Comparison of ENCODE assay signal across 1 cellular context in the genomic region with DNA sequence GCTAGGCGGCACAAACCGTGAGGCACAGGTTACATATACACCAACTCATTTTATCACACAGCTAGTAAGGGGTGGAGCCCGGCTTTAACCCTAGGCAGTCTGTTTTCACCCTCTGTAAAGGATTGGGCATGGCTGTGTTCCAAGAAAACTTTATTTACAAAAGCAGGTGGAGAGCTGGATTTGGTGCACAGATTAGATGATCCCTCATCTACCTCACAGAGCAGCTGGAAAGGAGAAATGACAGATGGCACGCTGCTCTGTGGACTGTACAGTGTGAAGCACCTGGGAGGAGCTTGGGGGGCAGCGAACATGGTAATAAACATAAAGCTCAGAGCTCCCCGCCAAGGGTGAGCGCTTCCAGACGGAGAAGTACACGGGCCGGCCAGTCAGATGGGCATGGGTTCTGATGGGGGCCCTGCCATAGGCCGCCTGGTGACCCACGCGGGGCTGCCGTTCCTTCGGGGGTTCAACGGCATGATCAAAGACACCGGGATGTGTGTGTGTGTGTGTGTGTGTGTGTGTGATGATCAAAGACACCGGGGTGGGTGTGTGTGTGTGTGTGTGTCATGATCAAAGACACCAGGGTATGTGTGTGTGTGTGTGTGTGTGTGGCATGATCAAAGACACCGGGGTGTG.
TF ChIP-seq lines count a peak whose summit lies in the region.

No MANE protein-coding gene starts in this region.

TF ChIP-seq in HepG2, 621 proteins besides CTCF, POLR2A, EP300 and RAD21 (continued from another document and continues in another):
- TF ChIP-seq ZBTB33 (CRISPR knock-in tag; IDR thresholded peaks at IDR 0.05) (no peak), CBFB (CRISPR knock-in tag; IDR thresholded peaks at IDR 0.05) (no peak), ZNF768 (CRISPR knock-in tag; IDR thresholded peaks at IDR 0.05) (no peak), KLF9 (CRISPR knock-in tag; IDR thresholded peaks at IDR 0.05; ENCODE audit: low read depth) (no peak), XRCC5 (optimal IDR thresholded peaks at IDR 0.05; ENCODE audit: low read length) (peak; percentile 61), ZNF577 (CRISPR knock-in tag; IDR thresholded peaks at IDR 0.05; ENCODE audit: borderline replicate concordance, low read depth) (no peak), KIAA2018 (CRISPR knock-in tag; IDR thresholded peaks at IDR 0.05; ENCODE audit: borderline replicate concordance) (no peak), ZNF615 (CRISPR knock-in tag; IDR thresholded peaks at IDR 0.05; ENCODE audit: borderline replicate concordance) (no peak), ATM (IDR thresholded peaks at IDR 0.05; ENCODE audit: borderline replicate concordance) (no peak), SMAD3 (CRISPR knock-in tag; IDR thresholded peaks at IDR 0.05) (no peak), KDM6A (CRISPR knock-in tag; IDR thresholded peaks at IDR 0.05; ENCODE audit: low read depth) (no peak), ZNF260 (CRISPR knock-in tag; IDR thresholded peaks at IDR 0.05; ENCODE audit: borderline replicate concordance, low read depth) (no peak), FOXP4 (CRISPR knock-in tag; IDR thresholded peaks at IDR 0.05) (no peak), HNRNPUL1 (IDR thresholded peaks at IDR 0.05; ENCODE audit: low read depth, low read length) (no peak), ZNF709 (CRISPR knock-in tag; IDR thresholded peaks at IDR 0.05) (no peak), HDAC1 (CRISPR knock-in tag; IDR thresholded peaks at IDR 0.05) (peak; percentile 63; the same call in 1 of the 2 replicates), ZNF160 (CRISPR knock-in tag; IDR thresholded peaks at IDR 0.05) (no peak), CENPT (CRISPR knock-in tag; IDR thresholded peaks at IDR 0.05; ENCODE audit: low read depth) (no peak), TSC22D2 (CRISPR knock-in tag; IDR thresholded peaks at IDR 0.05; ENCODE audit: borderline replicate concordance) (no peak), ZNF570 (CRISPR knock-in tag; IDR thresholded peaks at IDR 0.05; ENCODE audit: borderline replicate concordance) (no peak), ZNF451 (CRISPR knock-in tag; IDR thresholded peaks at IDR 0.05) (no peak), PAF1 (CRISPR knock-in tag; IDR thresholded peaks at IDR 0.05) (no peak), CC2D1A (CRISPR knock-in tag; IDR thresholded peaks at IDR 0.05) (no peak), FOXK1 (CRISPR knock-in tag; IDR thresholded peaks at IDR 0.05; ENCODE audit: borderline replicate concordance, low read depth) (no peak), MIER3 (CRISPR knock-in tag; IDR thresholded peaks at IDR 0.05; ENCODE audit: borderline replicate concordance) (no peak), HES4 (CRISPR knock-in tag; IDR thresholded peaks at IDR 0.05; ENCODE audit: borderline replicate concordance) (no peak), TMF1 (CRISPR knock-in tag; IDR thresholded peaks at IDR 0.05; ENCODE audit: low read depth) (no peak), ZFAT (CRISPR knock-in tag; conservative IDR thresholded peaks at IDR 0.05) (no peak), ISX (CRISPR knock-in tag; conservative IDR thresholded peaks at IDR 0.05) (no peak), MEF2D (CRISPR knock-in tag; IDR thresholded peaks at IDR 0.05) (0 out of 2 replicates have a peak, but pooled peaks have one; percentile 37), ZNF331 (CRISPR knock-in tag; IDR thresholded peaks at IDR 0.05) (no peak), NR1H2 (CRISPR knock-in tag; IDR thresholded peaks at IDR 0.05; ENCODE audit: borderline replicate concordance, low read depth) (no peak), NFKB2 (CRISPR knock-in tag; IDR thresholded peaks at IDR 0.05; ENCODE audit: borderline replicate concordance) (no peak), SRY (CRISPR knock-in tag; IDR thresholded peaks at IDR 0.05) (no peak), ELF1 (CRISPR knock-in tag; IDR thresholded peaks at IDR 0.05) (no peak), EEA1 (CRISPR knock-in tag; IDR thresholded peaks at IDR 0.05; ENCODE audit: borderline replicate concordance) (no peak), ZNF333 (CRISPR knock-in tag; IDR thresholded peaks at IDR 0.05; ENCODE audit: borderline replicate concordance) (no peak), KDM3A (CRISPR knock-in tag; IDR thresholded peaks at IDR 0.05; ENCODE audit: low read depth) (no peak; the same call in 1 of the 2 replicates), ZNF674 (CRISPR knock-in tag; IDR thresholded peaks at IDR 0.05; ENCODE audit: low read depth) (no peak), ZNF263 (CRISPR knock-in tag; IDR thresholded peaks at IDR 0.05) (no peak; the same call in 1 of the 2 replicates), FOXA3 (CRISPR knock-in tag; IDR thresholded peaks at IDR 0.05) (peak; percentile 10; the same call in 1 of the 2 replicates), NFATC3 (CRISPR knock-in tag; IDR thresholded peaks at IDR 0.05) (no peak), SUZ12 (IDR thresholded peaks at IDR 0.05; ENCODE audit: low read depth, low read length) (no peak), DBP (CRISPR knock-in tag; IDR thresholded peaks at IDR 0.05; ENCODE audit: not compliant biosample characterization) (no peak), ARID2 (CRISPR knock-in tag; IDR thresholded peaks at IDR 0.05; ENCODE audit: borderline replicate concordance) (no peak), GLI4 (CRISPR knock-in tag; IDR thresholded peaks at IDR 0.05; ENCODE audit: borderline replicate concordance) (no peak)
- TF ChIP-seq, protein P1, sequence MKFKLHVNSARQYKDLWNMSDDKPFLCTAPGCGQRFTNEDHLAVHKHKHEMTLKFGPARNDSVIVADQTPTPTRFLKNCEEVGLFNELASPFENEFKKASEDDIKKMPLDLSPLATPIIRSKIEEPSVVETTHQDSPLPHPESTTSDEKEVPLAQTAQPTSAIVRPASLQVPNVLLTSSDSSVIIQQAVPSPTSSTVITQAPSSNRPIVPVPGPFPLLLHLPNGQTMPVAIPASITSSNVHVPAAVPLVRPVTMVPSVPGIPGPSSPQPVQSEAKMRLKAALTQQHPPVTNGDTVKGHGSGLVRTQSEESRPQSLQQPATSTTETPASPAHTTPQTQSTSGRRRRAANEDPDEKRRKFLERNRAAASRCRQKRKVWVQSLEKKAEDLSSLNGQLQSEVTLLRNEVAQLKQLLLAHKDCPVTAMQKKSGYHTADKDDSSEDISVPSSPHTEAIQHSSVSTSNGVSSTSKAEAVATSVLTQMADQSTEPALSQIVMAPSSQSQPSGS (CRISPR knock-in tag; IDR thresholded peaks at IDR 0.05) = no peak
- TF ChIP-seq, protein P2, sequence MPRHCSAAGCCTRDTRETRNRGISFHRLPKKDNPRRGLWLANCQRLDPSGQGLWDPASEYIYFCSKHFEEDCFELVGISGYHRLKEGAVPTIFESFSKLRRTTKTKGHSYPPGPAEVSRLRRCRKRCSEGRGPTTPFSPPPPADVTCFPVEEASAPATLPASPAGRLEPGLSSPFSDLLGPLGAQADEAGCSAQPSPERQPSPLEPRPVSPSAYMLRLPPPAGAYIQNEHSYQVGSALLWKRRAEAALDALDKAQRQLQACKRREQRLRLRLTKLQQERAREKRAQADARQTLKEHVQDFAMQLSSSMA (CRISPR knock-in tag; IDR thresholded peaks at IDR 0.05) = peak; percentile 48; the same call in 1 of the 2 replicates
- TF ChIP-seq, protein P3, sequence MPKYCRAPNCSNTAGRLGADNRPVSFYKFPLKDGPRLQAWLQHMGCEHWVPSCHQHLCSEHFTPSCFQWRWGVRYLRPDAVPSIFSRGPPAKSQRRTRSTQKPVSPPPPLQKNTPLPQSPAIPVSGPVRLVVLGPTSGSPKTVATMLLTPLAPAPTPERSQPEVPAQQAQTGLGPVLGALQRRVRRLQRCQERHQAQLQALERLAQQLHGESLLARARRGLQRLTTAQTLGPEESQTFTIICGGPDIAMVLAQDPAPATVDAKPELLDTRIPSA (CRISPR knock-in tag; IDR thresholded peaks at IDR 0.05; ENCODE audit: borderline replicate concordance) = no peak
